8 cellular contexts compared by ENCODE assay signal in genomic region chr7:41979834-41980307, GRCh38.
DNase-seq lines count a peak whose midpoint lies in the region; ATAC-seq and TF ChIP-seq lines count a peak whose summit lies in the region.

No MANE protein-coding gene starts in this region.

- H3K4me1 ChIP-seq in smooth muscle cell (ENCODE audit: low read depth), result peaks cover 23% of the 10 kb centered on the region

- 40% methylated on average over 6 of the region's 6 CpGs for WGBS in smooth muscle cell (ENCODE audit: low lambda C conversion rate)

- DNase-seq in SK-MEL-5 (ENCODE audit: low read depth, low spot score), result peak; percentile 60
- DNase-seq in Right ventricle myocardium superior, result no peak
- DNase-seq in smooth muscle cell (lab: John Stamatoyannopoulos, UW; ENCODE audit: unreplicated experiment), result no peak
- DNase-seq in activated CD4-positive, alpha-beta T cell treated with anti-CD3 and anti-CD28 coated beads, Interleukin-2, amount 50 U/mL, for 1 hour, result no peak
- no peak for DNase-seq in nucleus accumbens (lab: John Stamatoyannopoulos, UW)

- no peaks in the 10 kb centered on the region for H3K36me3 ChIP-seq in smooth muscle cell (ENCODE audit: low read depth)

- H3K9ac ChIP-seq in smooth muscle cell (ENCODE audit: low read depth), result no peak overlapping the region

- intact Hi-C loops in Right ventricle myocardium superior (cut with DNase I), result loop anchor here (5.0 to 10.0 kb wide), 2 partner anchors 38 to 855 kb away; no protein-coding TSS in a partner anchor

- ATAC-seq in GM19395 (IDR thresholded peaks at IDR 0.05; ENCODE audit: unreplicated experiment), result peak; percentile 60
- ATAC-seq in Right ventricle myocardium superior (ENCODE audit: poor library complexity), result peak; percentile 47
- ATAC-seq in GM21786 (IDR thresholded peaks at IDR 0.05; ENCODE audit: unreplicated experiment), result no peak

- peaks cover 60% of the 10 kb centered on the region for H4K20me1 ChIP-seq in smooth muscle cell (ENCODE audit: low read depth)

- H3K79me2 ChIP-seq in smooth muscle cell (ENCODE audit: low read depth), result peaks cover 6% of the 10 kb centered on the region

- H3K4me3 ChIP-seq in smooth muscle cell, result no peak overlapping the region

- TF ChIP-seq CTCF in 22Rv1 (IDR thresholded peaks at IDR 0.05) (peak; percentile 85), smooth muscle cell (IDR thresholded peaks at IDR 0.05; ENCODE audit: borderline replicate concordance, insufficient read depth, poor library complexity, severe bottlenecking) (peak; percentile 66)

- in situ Hi-C loops in SK-MEL-5 (cut with HindIII; ENCODE audit: low pct_unique_long_range_greater_than_20kb, low sequenced_read_pairs), result loop anchor here (25.0 kb wide), 1 partner anchor 582 kb away; no protein-coding TSS in a partner anchor

- no peak overlapping the region for H3K4me2 ChIP-seq in smooth muscle cell

- no peak overlapping the region for H2AFZ ChIP-seq in smooth muscle cell (ENCODE audit: low read depth)

- H3F3A ChIP-seq in smooth muscle cell (ENCODE audit: low read depth), result peaks cover 12% of the 10 kb centered on the region

- H3K27ac ChIP-seq in 22Rv1 (no peak overlapping the region), smooth muscle cell (ENCODE audit: low read depth) (peak overlapping the region; percentile 7)

- H3K9me3 ChIP-seq in smooth muscle cell (replicated peaks; ENCODE audit: low read depth), result no peaks in the 10 kb centered on the region

- no peaks in the 10 kb centered on the region for H3K27me3 ChIP-seq in smooth muscle cell (ENCODE audit: low read depth)
